ENCODE assay signal across 8 cellular contexts in genomic region chr1:32107742-32108661, GRCh38.
A peak's percentile ranks its signal among the peaks of the same experiment; 100 is the strongest.
DNase-seq lines count a peak whose midpoint lies in the region; ATAC-seq and TF ChIP-seq lines count a peak whose summit lies in the region.

Gene KPNA6 (plus strand): TSS chr1:32108056. CDS start chr1:32108131, 75 bp downstream.

- TF ChIP-seq CTCF in AG09309 (IDR thresholded peaks at IDR 0.05; ENCODE audit: control insufficient read depth, insufficient read depth, low read depth, low read length, missing control alignments) (no peak), choroid plexus epithelial cell (conservative IDR thresholded peaks at IDR 0.05; ENCODE audit: low read depth, low read length) (peak; percentile 1)

- ATAC-seq in GM19023 (IDR thresholded peaks at IDR 0.05; ENCODE audit: unreplicated experiment) (peak; percentile 64), HG03442 (IDR thresholded peaks at IDR 0.05; ENCODE audit: unreplicated experiment) (peak; percentile 72)

- DNase-seq in AG09309 (ENCODE audit: low read depth) (peak; percentile 93), NCI-H526 (lab: John Stamatoyannopoulos, UW) (peak; percentile 94 to 96), choroid plexus epithelial cell (ENCODE audit: low read depth) (peak; percentile 98), kidney tubule cell (ENCODE audit: low spot score) (peak; percentile 96)
- peak; percentile 83 to 87 for DNase-seq in activated CD4-positive, alpha-beta T cell treated with anti-CD3 and anti-CD28 coated beads for 4 hours
- DNase-seq in stimulated activated CD4-positive, alpha-beta T cell treated with anti-CD3 and anti-CD28 coated beads, Interleukin-1b, Interleukin-23, amount 100 ng/mL, for 1 hour (ENCODE audit: low read depth in 2 of 2) = peak; percentile 68 to 70

- H3K4me3 ChIP-seq in AG09309 (ENCODE audit: control insufficient read depth, low read depth, low read length) = peak within 1 kb of the TSS; percentile 91
- peak within 1 kb of the TSS; percentile 98 for H3K4me3 ChIP-seq in choroid plexus epithelial cell (ENCODE audit: low read depth, low read length)

Comparison
In these comparisons a context has a peak if more than half of its experiments do, and no peak if none do; other contexts are left out.
1. Peak in every context shown above with its lines: DNase-seq, ATAC-seq and H3K4me3 ChIP-seq.